Comparison of ENCODE assay signal across 8 cellular contexts in the genomic region with DNA sequence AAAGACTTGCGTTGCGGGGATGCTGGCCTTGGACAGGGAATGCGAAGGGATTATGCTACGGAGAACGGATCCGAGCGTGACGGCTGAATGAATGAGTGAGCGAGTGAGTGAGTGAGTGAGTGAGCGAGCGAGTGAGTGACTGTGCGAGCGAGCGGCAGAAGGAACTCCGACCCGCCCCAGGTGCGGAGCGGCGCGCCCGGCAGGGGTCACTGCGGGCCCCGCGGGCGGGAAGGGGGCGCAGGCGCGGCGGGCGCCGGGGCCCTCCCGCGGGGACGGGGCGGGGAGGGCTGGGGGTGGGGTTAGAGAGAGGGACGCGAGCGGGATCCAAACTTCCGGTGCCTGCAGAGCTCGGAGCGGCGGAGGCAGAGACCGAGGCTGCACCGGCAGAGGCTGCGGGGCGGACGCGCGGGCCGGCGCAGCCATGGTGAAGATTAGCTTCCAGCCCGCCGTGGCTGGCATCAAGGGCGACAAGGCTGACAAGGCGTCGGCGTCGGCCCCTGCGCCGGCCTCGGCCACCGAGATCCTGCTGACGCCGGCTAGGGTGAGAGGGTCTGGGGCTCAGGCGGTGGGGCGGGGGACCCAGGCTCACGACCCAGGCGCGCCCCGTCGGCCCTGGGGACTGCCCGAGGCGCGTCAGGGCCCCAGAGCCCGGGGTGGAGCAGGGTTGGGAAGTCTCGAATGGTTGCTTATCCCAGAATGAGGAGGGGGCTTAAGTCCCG. TPM values are rescaled to one million over a fixed set of nuclear protein-coding genes. Genes with fewer than 3 reads are reported as not detected.
DNase-seq lines count a peak whose midpoint lies in the region; ATAC-seq and TF ChIP-seq lines count a peak whose summit lies in the region.

A gene with protein sequence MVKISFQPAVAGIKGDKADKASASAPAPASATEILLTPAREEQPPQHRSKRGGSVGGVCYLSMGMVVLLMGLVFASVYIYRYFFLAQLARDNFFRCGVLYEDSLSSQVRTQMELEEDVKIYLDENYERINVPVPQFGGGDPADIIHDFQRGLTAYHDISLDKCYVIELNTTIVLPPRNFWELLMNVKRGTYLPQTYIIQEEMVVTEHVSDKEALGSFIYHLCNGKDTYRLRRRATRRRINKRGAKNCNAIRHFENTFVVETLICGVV (plus strand): TSS at position 338 of the 719 bp plus-strand sequence. CDS start 84 bp downstream, at position 422.

- no peaks in the 10 kb centered on the region for H3K36me3 ChIP-seq in tibial nerve

- peaks cover 0 to 55% (median 19%) of the 10 kb centered on the region in 4 donors for H3K4me1 ChIP-seq in tibial nerve

- TF ChIP-seq POLR2A in tibial nerve (IDR thresholded peaks at IDR 0.05) = peak in 1 of 2 donors; percentile 39

- H3K27me3 ChIP-seq in tibial nerve = peaks cover 0 to 21% of the 10 kb centered on the region in 2 donors

- peak within 1 kb of the TSS; percentile 93 for H3K4me3 Mint-ChIP-seq in activated naive CD4-positive, alpha-beta T cell treated with anti-CD3 and anti-CD28 coated beads, Interleukin-2, amount 10 ng/mL, durations not matched to agents 7 days and 5 days
- H3K4me3 Mint-ChIP-seq in osteocyte (ENCODE audit: unreplicated experiment) = peak within 1 kb of the TSS; percentile 88

- no peaks in the 10 kb centered on the region for H3K9me3 Mint-ChIP-seq in activated naive CD4-positive, alpha-beta T cell treated with anti-CD3 and anti-CD28 coated beads, Interleukin-2, amount 10 ng/mL, durations not matched to agents 7 days and 5 days
- no peaks in the 10 kb centered on the region for H3K9me3 Mint-ChIP-seq in osteocyte (ENCODE audit: unreplicated experiment)

- peaks cover 0 to under 1% (median 0%) of the 10 kb centered on the region in 4 donors for H3K9me3 ChIP-seq in tibial nerve

- peaks cover 45% of the 10 kb centered on the region for H3K4me1 Mint-ChIP-seq in activated naive CD4-positive, alpha-beta T cell treated with anti-CD3 and anti-CD28 coated beads, Interleukin-2, amount 10 ng/mL, durations not matched to agents 7 days and 5 days
- H3K4me1 Mint-ChIP-seq in osteocyte (ENCODE audit: unreplicated experiment) = peaks cover 41% of the 10 kb centered on the region

- in situ Hi-C loops in Caki2 (cut with HindIII; ENCODE audit: low pct_unique_long_range_greater_than_20kb, low sequenced_read_pairs) = no loop called here

- WGBS in tibial nerve, 2 donors = 1% methylated on average over 34 to 48 of the region's 77 CpGs

- TF ChIP-seq EP300 in tibial nerve (IDR thresholded peaks at IDR 0.05) = peak in 1 of 2 donors; percentile 62

- ATAC-seq in GM19467 (IDR thresholded peaks at IDR 0.05; ENCODE audit: unreplicated experiment) = peak; percentile 62

- peak; percentile 66 for DNase-seq in Caki2 (ENCODE audit: low read depth)
- DNase-seq in HS-5 (ENCODE audit: low read depth) = peak; percentile 14
- peak; percentile 16 for DNase-seq in SHP77 treated with DMSO at 0.1 percent for 48 hours (lab: John Stamatoyannopoulos, UW)
- DNase-seq in activated naive CD4-positive, alpha-beta T cell treated with anti-CD3 and anti-CD28 coated beads, Interleukin-2, amount 10 ng/mL, durations not matched to agents 7 days and 5 days = peak; percentile 83
- no peak for DNase-seq in glomerular endothelial cell (ENCODE audit: extremely low read depth, low read depth, low spot score)
- no peak for DNase-seq in osteocyte (ENCODE audit: extremely low spot score, unreplicated experiment)
- no peak for DNase-seq in tibial nerve (ENCODE audit: low spot score in 2 of 2)

- no peaks in the 10 kb centered on the region for H3K36me3 Mint-ChIP-seq in activated naive CD4-positive, alpha-beta T cell treated with anti-CD3 and anti-CD28 coated beads, Interleukin-2, amount 10 ng/mL, durations not matched to agents 7 days and 5 days
- H3K36me3 Mint-ChIP-seq in osteocyte (ENCODE audit: unreplicated experiment) = peaks cover under 1% of the 10 kb centered on the region

- TF ChIP-seq CTCF in osteocyte (IDR thresholded peaks at IDR 0.05) = peak; percentile 46
- peak in 4 of 5 experiments; percentile 29 to 46 (median 38) for TF ChIP-seq CTCF in tibial nerve (IDR thresholded peaks at IDR 0.05)

- peak within 1 kb of the TSS; percentile 55 to 91 (median 82) for H3K4me3 ChIP-seq in tibial nerve

- peak within 1 kb of the TSS; percentile 27 to 88 (median 86) for H3K27ac ChIP-seq in tibial nerve

- peak within 1 kb of the TSS; percentile 42 for H3K27ac Mint-ChIP-seq in activated naive CD4-positive, alpha-beta T cell treated with anti-CD3 and anti-CD28 coated beads, Interleukin-2, amount 10 ng/mL, durations not matched to agents 7 days and 5 days
- peak within 1 kb of the TSS; percentile 90 for H3K27ac Mint-ChIP-seq in osteocyte (ENCODE audit: unreplicated experiment)

- CTCF ChIA-PET in activated naive CD4-positive, alpha-beta T cell treated with anti-CD3 and anti-CD28 coated beads, Interleukin-2, amount 10 ng/mL, durations not matched to agents 7 days and 5 days (lab: Charles Lee) = interaction anchor here (0.7 to 1.0 kb wide), 3 partner anchors 11 to 188 kb away, joined by 3 to 4 read pairs (median 4); no protein-coding TSS in a partner anchor

- H3K27me3 Mint-ChIP-seq in activated naive CD4-positive, alpha-beta T cell treated with anti-CD3 and anti-CD28 coated beads, Interleukin-2, amount 10 ng/mL, durations not matched to agents 7 days and 5 days = peaks cover 81% of the 10 kb centered on the region
- H3K27me3 Mint-ChIP-seq in osteocyte (ENCODE audit: unreplicated experiment) = peaks cover 30% of the 10 kb centered on the region

RNA-seq across cellular contexts. Expression of the gene that starts here (rescaled TPM):
- total RNA-seq in Caki2 (2014; rRNA removed; shearing (Covaris generic); ENCODE audit: low replicate concordance) = 106 and 109 TPM in 2 replicates
- total RNA-seq in glomerular endothelial cell (47.2 and 91.2 TPM in 2 replicates), osteocyte (503 and 526 TPM in 2 replicates), tibial nerve (100 to 1,000 TPM in 3 of 4 donors, 10 to 100 TPM in 1; 80.1 to 146 (median 128) TPM)

Comparison
In these comparisons a context has a peak if more than half of its experiments do, and no peak if none do; other contexts are left out.
1. DNase-seq: peak in Caki2 (single experiment), HS-5 (single experiment), SHP77 treated with DMSO at 0.1 percent for 48 hours (single experiment) and activated naive CD4-positive, alpha-beta T cell treated with anti-CD3 and anti-CD28 coated beads, Interleukin-2, amount 10 ng/mL, durations not matched to agents 7 days and 5 days (single experiment); none in glomerular endothelial cell (single experiment), osteocyte (single experiment) and tibial nerve (0 of 2).